ENCODE assay signal across 33 cellular contexts in the genomic region with DNA sequence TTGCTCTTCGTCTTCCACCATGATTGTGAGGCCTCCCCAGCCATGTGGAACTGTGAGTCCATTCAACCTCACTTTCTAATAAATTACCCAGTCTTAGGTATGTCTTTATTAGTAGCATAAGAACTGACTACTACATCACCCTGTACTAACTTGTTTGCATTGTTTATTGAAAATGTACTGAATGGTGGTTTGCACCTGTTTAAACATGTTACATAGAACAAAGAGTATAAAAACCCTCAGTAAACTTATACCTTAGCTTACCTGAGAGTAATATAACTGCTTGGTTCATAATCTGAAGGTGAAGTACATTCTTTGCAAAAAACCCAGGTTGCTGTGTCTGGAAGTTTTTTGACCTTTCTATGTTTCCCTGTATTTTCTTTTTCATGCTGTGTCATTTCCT.
"Had no signal": no experiment of that assay in that cellular context is flagged by ENCODE, and none has a peak within 500 bp of the region (broad histone marks: within the 10 kb centered on the region; RNA-seq: fewer than 3 reads in every experiment).

No MANE protein-coding gene starts in this region.

- H3K9me3 ChIP-seq: body of pancreas, colonic mucosa, heart left ventricle, ovary, psoas muscle, sigmoid colon, uterus had no signal

- H3K4me3 Mint-ChIP-seq: activated naive CD8-positive, alpha-beta T cell; immature natural killer cell; mesothelial cell of epicardium; naive thymus-derived CD4-positive, alpha-beta T cell; stimulated activated memory B cell treated with anti-CD40 and anti-IgM and Interleukin-4, amounts not matched to agents 10 μg/mL and 1 μg/mL and 100 μg/mL, for 72 hours; stimulated activated naive CD8-positive, alpha-beta T cell treated with anti-CD3 and anti-CD28 coated beads, Interleukin-15, amount 100 ng/mL, for 72 hours; type B pancreatic cell had no signal

- ATAC-seq: body of pancreas; heart left ventricle; naive thymus-derived CD4-positive, alpha-beta T cell; psoas muscle; stimulated activated memory B cell treated with anti-CD40 and anti-IgM and Interleukin-4, amounts not matched to agents 10 μg/mL and 1 μg/mL and 100 μg/mL, for 72 hours; stimulated activated naive CD8-positive, alpha-beta T cell treated with anti-CD3 and anti-CD28 coated beads, Interleukin-15, amount 100 ng/mL, for 72 hours had no signal

- H3K36me3 Mint-ChIP-seq: activated naive CD8-positive, alpha-beta T cell; immature natural killer cell; mesothelial cell of epicardium; naive thymus-derived CD4-positive, alpha-beta T cell; stimulated activated memory B cell treated with anti-CD40 and anti-IgM and Interleukin-4, amounts not matched to agents 10 μg/mL and 1 μg/mL and 100 μg/mL, for 72 hours; type B pancreatic cell had no signal

- H3K9me3 Mint-ChIP-seq: mesothelial cell of epicardium; stimulated activated memory B cell treated with anti-CD40 and anti-IgM and Interleukin-4, amounts not matched to agents 10 μg/mL and 1 μg/mL and 100 μg/mL, for 72 hours; type B pancreatic cell had no signal

- H3K27me3 ChIP-seq: body of pancreas, cardiac muscle cell, colonic mucosa, heart left ventricle, ovary, sigmoid colon, uterus had no signal

- FAIRE-seq: small intestine, TTC549 had no signal

- H3K4me1 ChIP-seq: body of pancreas, colonic mucosa, heart left ventricle, psoas muscle, sigmoid colon, uterus had no signal

- H3K27me3 Mint-ChIP-seq: activated naive CD8-positive, alpha-beta T cell; naive thymus-derived CD4-positive, alpha-beta T cell; stimulated activated memory B cell treated with anti-CD40 and anti-IgM and Interleukin-4, amounts not matched to agents 10 μg/mL and 1 μg/mL and 100 μg/mL, for 72 hours; stimulated activated naive CD8-positive, alpha-beta T cell treated with anti-CD3 and anti-CD28 coated beads, Interleukin-15, amount 100 ng/mL, for 72 hours; type B pancreatic cell had no signal

- DNase-seq: activated CD4-positive, alpha-beta T cell treated with anti-CD3 and anti-CD28 coated beads for 4 hours; activated CD4-positive, alpha-beta T cell treated with anti-CD3 and anti-CD28 coated beads, Interleukin-2, amount 50 U/mL, for 4 hours; activated CD8-positive, alpha-beta memory T cell treated with anti-CD3 and anti-CD28 coated beads for 24 hours; activated effector memory CD4-positive, alpha-beta T cell treated with Interleukin-2 at 50 U/mL for 16 hours; activated naive CD4-positive, alpha-beta T cell treated with Interleukin-2 at 50 U/mL for 16 hours; anterior cingulate cortex; body of pancreas; cerebellar nuclear complex; colonic mucosa; effector CD8-positive, alpha-beta T cell; foreskin fibroblast; heart left ventricle; hypothalamus; immature natural killer cell; kidney; naive thymus-derived CD4-positive, alpha-beta T cell; ovary; psoas muscle; sigmoid colon; small intestine; stimulated activated CD4-positive, alpha-beta T cell treated with anti-CD3 and anti-CD28 coated beads, Interleukin-4, amount 100 ng/mL, for 4 hours; stimulated activated CD8-positive, alpha-beta memory T cell treated with anti-CD3 and anti-CD28 coated beads, Interleukin-4, amount 100 ng/mL, for 48 hours; stimulated activated naive CD8-positive, alpha-beta T cell treated with anti-CD3 and anti-CD28 coated beads, Interleukin-15, amount 100 ng/mL, for 72 hours; substantia nigra; T-helper 9 cell; uterus had no signal

- H3K4me3 ChIP-seq: body of pancreas, cardiac muscle cell, colonic mucosa, heart left ventricle, ovary, psoas muscle, sigmoid colon, uterus had no signal

- H3K27ac ChIP-seq: body of pancreas, cardiac muscle cell, colonic mucosa, heart left ventricle, ovary, psoas muscle, sigmoid colon, uterus, VCaP had no signal

- H3K4me1 Mint-ChIP-seq: immature natural killer cell; mesothelial cell of epicardium; naive thymus-derived CD4-positive, alpha-beta T cell; stimulated activated memory B cell treated with anti-CD40 and anti-IgM and Interleukin-4, amounts not matched to agents 10 μg/mL and 1 μg/mL and 100 μg/mL, for 72 hours; stimulated activated naive CD8-positive, alpha-beta T cell treated with anti-CD3 and anti-CD28 coated beads, Interleukin-15, amount 100 ng/mL, for 72 hours had no signal

- H3K27ac Mint-ChIP-seq: activated naive CD8-positive, alpha-beta T cell; immature natural killer cell; mesothelial cell of epicardium; naive thymus-derived CD4-positive, alpha-beta T cell; stimulated activated memory B cell treated with anti-CD40 and anti-IgM and Interleukin-4, amounts not matched to agents 10 μg/mL and 1 μg/mL and 100 μg/mL, for 72 hours; stimulated activated naive CD8-positive, alpha-beta T cell treated with anti-CD3 and anti-CD28 coated beads, Interleukin-15, amount 100 ng/mL, for 72 hours; type B pancreatic cell had no signal

- H3K36me3 ChIP-seq: cardiac muscle cell, colonic mucosa, heart left ventricle, ovary, sigmoid colon, uterus had no signal
